ENCODE assay signal across 12 cellular contexts in the genomic region with DNA sequence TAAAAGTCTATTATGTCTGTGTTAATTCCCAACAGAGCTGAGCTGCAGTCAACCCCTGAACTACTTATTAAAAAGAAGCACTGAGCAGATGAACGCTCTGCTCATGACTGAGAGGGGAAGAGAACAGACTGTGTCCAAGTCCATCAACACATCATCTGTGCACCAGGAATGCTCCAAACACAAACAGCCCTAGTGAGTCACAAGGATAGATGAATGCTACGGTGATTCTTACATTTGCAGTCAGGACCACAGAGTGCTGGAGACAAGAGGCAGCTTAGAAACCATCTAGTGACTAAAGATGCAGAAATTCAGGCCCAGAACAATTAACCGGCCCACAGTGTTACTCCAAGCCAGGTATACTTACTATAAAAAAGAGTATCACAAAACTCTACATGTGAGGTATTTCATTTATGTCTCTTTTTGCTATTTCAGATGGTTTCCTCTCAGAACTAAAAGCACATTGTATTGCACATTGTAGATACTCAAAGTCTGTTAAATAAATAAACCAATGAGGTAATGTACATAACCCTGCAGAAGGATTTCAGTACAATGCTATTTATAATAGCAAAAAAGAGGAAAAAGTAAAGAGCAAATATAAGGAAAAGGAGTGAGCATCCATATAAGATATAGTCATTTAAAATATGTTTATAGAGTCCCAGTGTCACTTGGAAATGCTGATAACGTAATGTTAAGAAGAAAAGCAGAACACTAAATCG.
DNase-seq lines count a peak whose midpoint lies in the region; TF ChIP-seq lines count a peak whose summit lies in the region.
"Had no signal": no experiment of that assay in that cellular context is flagged by ENCODE, and none has a peak within 500 bp of the region (broad histone marks: within the 10 kb centered on the region; RNA-seq: fewer than 3 reads in every experiment).

No MANE protein-coding gene starts in this region.

- TF ChIP-seq CTCF in cardiac fibroblast (IDR thresholded peaks at IDR 0.05; ENCODE audit: low read depth, low read length), result no peak

- DNase-seq in AG20443 (ENCODE audit: low spot score) (peak; percentile 78), MG63 (peak; percentile 62), cardiac fibroblast (ENCODE audit: low read depth in 2 of 2) (peak; percentile 45 to 79), medulla oblongata (ENCODE audit: extremely low spot score) (peak; percentile 57), mesenteric fat pad (ENCODE audit: low spot score) (no peak)
- no peak for DNase-seq in stimulated activated CD4-positive, alpha-beta T cell treated with anti-CD3 and anti-CD28 coated beads, Interleukin-2, amount 100 ng/mL, for 48 hours
- DNase-seq in activated naive CD4-positive, alpha-beta T cell treated with Interleukin-2 at 50 U/mL for 16 hours, result no peak
- no peak for DNase-seq in stimulated activated CD4-positive, alpha-beta T cell treated with anti-CD3 and anti-CD28 coated beads, Interleukin-4, amount 100 ng/mL, for 4 hours
- DNase-seq: body of pancreas; CD4-positive, alpha-beta memory T cell; NCI-H774; T-helper 17 cell had no signal

- peaks cover 14% of the 10 kb centered on the region for H3K36me3 ChIP-seq in MG63

- no peaks in the 10 kb centered on the region for H3K27me3 ChIP-seq in MG63
- H3K27me3 ChIP-seq: body of pancreas had no signal

- H3K4me3 ChIP-seq in MG63 (no peak overlapping the region), cardiac fibroblast (replicated peaks in 1 of 2; ENCODE audit: low read depth in 2 of 2, low read length in 2 of 2) (no peak overlapping the region)
- H3K4me3 ChIP-seq: body of pancreas had no signal

- H3K9me3 ChIP-seq in MG63, result no peaks in the 10 kb centered on the region
- H3K9me3 ChIP-seq: body of pancreas had no signal

Comparison
In these comparisons a context has a peak if more than half of its experiments do, and no peak if none do; other contexts are left out.
1. DNase-seq: peak in AG20443 (single experiment), MG63 (single experiment), cardiac fibroblast (2 of 2) and medulla oblongata (single experiment); none in mesenteric fat pad (single experiment), stimulated activated CD4-positive, alpha-beta T cell treated with anti-CD3 and anti-CD28 coated beads, Interleukin-2, amount 100 ng/mL, for 48 hours (0 of 2), activated naive CD4-positive, alpha-beta T cell treated with Interleukin-2 at 50 U/mL for 16 hours (single experiment) and stimulated activated CD4-positive, alpha-beta T cell treated with anti-CD3 and anti-CD28 coated beads, Interleukin-4, amount 100 ng/mL, for 4 hours (0 of 2).